ENCODE assay signal across 29 cellular contexts in the genomic region with DNA sequence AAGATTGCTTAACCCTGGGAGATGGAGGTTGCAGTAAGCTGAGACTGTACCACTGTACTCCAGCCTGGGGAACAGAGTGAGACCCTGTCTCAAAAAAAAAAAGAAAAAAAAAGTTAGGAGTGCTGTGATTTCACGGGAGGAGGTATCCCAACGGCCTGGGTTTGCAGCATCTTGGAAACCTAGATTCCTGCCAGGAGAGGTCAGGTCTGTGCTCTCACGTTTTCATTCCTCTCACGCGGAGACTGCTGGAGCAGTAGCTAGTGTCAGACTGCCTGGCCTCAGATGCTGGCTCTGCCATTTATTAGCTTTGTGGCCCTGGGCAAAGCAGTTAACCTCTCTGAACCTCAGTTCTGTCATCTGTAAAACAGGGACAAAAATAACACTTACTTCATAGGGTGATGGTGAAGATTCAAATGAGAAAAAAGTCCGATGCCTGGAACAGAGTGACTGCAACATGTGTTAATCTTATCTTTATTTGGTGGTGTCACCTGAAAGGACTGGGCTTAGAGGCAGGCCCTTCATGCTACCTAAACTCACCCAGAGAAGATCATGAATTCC.
DNase-seq lines count a peak whose midpoint lies in the region; ATAC-seq, FAIRE-seq and TF ChIP-seq lines count a peak whose summit lies in the region.
"Had no signal": no experiment of that assay in that cellular context is flagged by ENCODE, and none has a peak within 500 bp of the region (broad histone marks: within the 10 kb centered on the region; RNA-seq: fewer than 3 reads in every experiment).

No MANE protein-coding gene starts in this region.

- H3K36me3 Mint-ChIP-seq in GM23338 (ENCODE audit: low read depth), result no peaks in the 10 kb centered on the region
- H3K36me3 Mint-ChIP-seq in progenitor cell of endocrine pancreas (ENCODE audit: insufficient read depth), result no peaks in the 10 kb centered on the region
- no peaks in the 10 kb centered on the region for H3K36me3 Mint-ChIP-seq in CD4-positive, alpha-beta T cell (ENCODE audit: low read depth)
- H3K36me3 Mint-ChIP-seq: CD14-positive monocyte; natural killer cell treated with Interleukin-12 subunit alpha and Interleukin-12 subunit beta and Interleukin-15 and Interleukin-18, amount 100 ng/mL, for 72 hours; stimulated activated effector memory CD8-positive, alpha-beta T cell treated with anti-CD3 and anti-CD28 coated beads, Interleukin-12 subunit alpha, Interleukin-12 subunit beta, amount 100 ng/mL, for 72 hours had no signal

- no peaks in the 10 kb centered on the region for H3K36me3 ChIP-seq in GM23338 (ENCODE audit: insufficient read depth)
- H3K36me3 ChIP-seq in OCI-LY7 (ENCODE audit: insufficient read depth, low read length), result no peaks in the 10 kb centered on the region
- no peaks in the 10 kb centered on the region for H3K36me3 ChIP-seq in kidney (ENCODE audit: control insufficient read depth in 1 of 2, insufficient read depth in 2 of 2, low read length in 2 of 2)
- H3K36me3 ChIP-seq: gastrocnemius medialis, lower lobe of right lung, pancreas, right atrium auricular region had no signal

- intact Hi-C loops in OCI-LY7 (cut with micrococcal nuclease; ENCODE audit: unreplicated experiment) (loop anchor here (2.0 kb wide), 1 partner anchor 411 kb away; no protein-coding TSS in a partner anchor), kidney (cut with DNase I) (no loop called here)
- intact Hi-C loops in CD4-positive, alpha-beta T cell (cut with DNase I, micrococcal nuclease), result no loop called here

- H3K79me2 ChIP-seq in GM23338 (replicated peaks; ENCODE audit: insufficient read depth) (no peaks in the 10 kb centered on the region), OCI-LY7 (ENCODE audit: insufficient read depth, low read depth, low read length) (peaks cover 17% of the 10 kb centered on the region; the same call in 1 of the 2 replicates)

- peaks cover 5% of the 10 kb centered on the region; the same call in 1 of the 3 replicates for H3K4me1 Mint-ChIP-seq in GM23338
- peaks cover 10% of the 10 kb centered on the region for H3K4me1 Mint-ChIP-seq in progenitor cell of endocrine pancreas (ENCODE audit: low read depth)
- H3K4me1 Mint-ChIP-seq in CD4-positive, alpha-beta T cell (ENCODE audit: low read depth), result no peaks in the 10 kb centered on the region
- H3K4me1 Mint-ChIP-seq: activated naive CD8-positive, alpha-beta T cell treated with anti-CD3 and anti-CD28 coated beads, Interleukin-2, amount 50 U/mL, for 24 hours; CD14-positive monocyte; central memory CD8-positive, alpha-beta T cell; stimulated activated effector memory CD8-positive, alpha-beta T cell treated with anti-CD3 and anti-CD28 coated beads, Interleukin-12 subunit alpha, Interleukin-12 subunit beta, amount 100 ng/mL, for 72 hours had no signal

- no peak overlapping the region for H3K4me3 Mint-ChIP-seq in GM23338
- no peak overlapping the region for H3K4me3 Mint-ChIP-seq in progenitor cell of endocrine pancreas (ENCODE audit: low read depth)
- H3K4me3 Mint-ChIP-seq in CD4-positive, alpha-beta T cell, result no peak overlapping the region
- H3K4me3 Mint-ChIP-seq: activated naive CD8-positive, alpha-beta T cell treated with anti-CD3 and anti-CD28 coated beads, Interleukin-2, amount 50 U/mL, for 24 hours; activated T-cell treated with anti-CD3 and anti-CD28 coated beads, Interleukin-2, amount 50 U/mL, for 4 hours; CD14-positive monocyte; central memory CD8-positive, alpha-beta T cell; natural killer cell treated with Interleukin-12 subunit alpha and Interleukin-12 subunit beta and Interleukin-15 and Interleukin-18, amount 100 ng/mL, for 72 hours; stimulated activated effector memory CD8-positive, alpha-beta T cell treated with anti-CD3 and anti-CD28 coated beads, Interleukin-12 subunit alpha, Interleukin-12 subunit beta, amount 100 ng/mL, for 72 hours had no signal

- H2AFZ ChIP-seq in GM23338 (peak overlapping the region; percentile 68; the same call in 1 of the 2 replicates), OCI-LY7 (ENCODE audit: low read length) (peak overlapping the region; percentile 78)

- TF ChIP-seq CTCF in GM23338 (conservative IDR thresholded peaks at IDR 0.05; ENCODE audit: low read depth in 2 of 2) (peak; percentile 56 to 70), OCI-LY7 (conservative IDR thresholded peaks at IDR 0.05; ENCODE audit: low read length) (0 out of 2 replicates have a peak, but pooled peaks have one; percentile 32), progenitor cell of endocrine pancreas (IDR thresholded peaks at IDR 0.05; ENCODE audit: unreplicated experiment) (peak; percentile 35), kidney (IDR thresholded peaks at IDR 0.05; ENCODE audit: borderline replicate concordance, extremely low read depth, insufficient read depth) (no peak)
- TF ChIP-seq CTCF in CD4-positive, alpha-beta T cell (IDR thresholded peaks at IDR 0.05), result no peak

- H3K27ac Mint-ChIP-seq in GM23338 (no peak overlapping the region), progenitor cell of endocrine pancreas (no peak overlapping the region)
- H3K27ac Mint-ChIP-seq in CD4-positive, alpha-beta T cell, result no peak overlapping the region
- H3K27ac Mint-ChIP-seq: activated naive CD8-positive, alpha-beta T cell treated with anti-CD3 and anti-CD28 coated beads, Interleukin-2, amount 50 U/mL, for 24 hours; CD14-positive monocyte; natural killer cell treated with Interleukin-12 subunit alpha and Interleukin-12 subunit beta and Interleukin-15 and Interleukin-18, amount 100 ng/mL, for 72 hours; stimulated activated effector memory CD8-positive, alpha-beta T cell treated with anti-CD3 and anti-CD28 coated beads, Interleukin-12 subunit alpha, Interleukin-12 subunit beta, amount 100 ng/mL, for 72 hours had no signal

- H3K27me3 ChIP-seq in GM23338 (ENCODE audit: insufficient read depth), result no peaks in the 10 kb centered on the region
- H3K27me3 ChIP-seq in CD4-positive, alpha-beta T cell (ENCODE audit: control insufficient read depth, insufficient read depth, low read length), result peaks cover 5% of the 10 kb centered on the region
- H3K27me3 ChIP-seq: gastrocnemius medialis, pancreas, right atrium auricular region had no signal

- CTCF ChIA-PET in OCI-LY7 (lab: Charles Lee; ENCODE audit: unreplicated experiment), result interaction anchor here (1.0 kb wide), 1 partner anchor 130 kb away, joined by 3 read pairs; no protein-coding TSS in a partner anchor
- CTCF ChIA-PET in CD4-positive, alpha-beta T cell (lab: Charles Lee), result no interaction called here

- POLR2A ChIA-PET in OCI-LY7 (lab: Charles Lee), result interaction anchor here (1.0 kb wide), 1 partner anchor 10 kb away, joined by 4 read pairs; no protein-coding TSS in a partner anchor
- POLR2A ChIA-PET in CD4-positive, alpha-beta T cell (lab: Charles Lee), result no interaction called here

- H3K9me3 Mint-ChIP-seq in GM23338, result no peaks in the 10 kb centered on the region
- H3K9me3 Mint-ChIP-seq in progenitor cell of endocrine pancreas (ENCODE audit: low read depth), result no peaks in the 10 kb centered on the region
- H3K9me3 Mint-ChIP-seq in CD4-positive, alpha-beta T cell, result no peaks in the 10 kb centered on the region
- H3K9me3 Mint-ChIP-seq: activated naive CD8-positive, alpha-beta T cell treated with anti-CD3 and anti-CD28 coated beads, Interleukin-2, amount 50 U/mL, for 24 hours; activated T-cell treated with anti-CD3 and anti-CD28 coated beads, Interleukin-2, amount 50 U/mL, for 4 hours; central memory CD8-positive, alpha-beta T cell; natural killer cell treated with Interleukin-12 subunit alpha and Interleukin-12 subunit beta and Interleukin-15 and Interleukin-18, amount 100 ng/mL, for 72 hours; stimulated activated effector memory CD8-positive, alpha-beta T cell treated with anti-CD3 and anti-CD28 coated beads, Interleukin-12 subunit alpha, Interleukin-12 subunit beta, amount 100 ng/mL, for 72 hours had no signal

- no peak for FAIRE-seq in kidney (lab: Jason Lieb, UNC)
- FAIRE-seq: endometrium, pancreas had no signal

- ATAC-seq in GM23338, result peak; percentile 97
- no peak for ATAC-seq in CD4-positive, alpha-beta T cell (ENCODE audit: poor library complexity)
- ATAC-seq: activated naive CD8-positive, alpha-beta T cell treated with anti-CD3 and anti-CD28 coated beads, Interleukin-2, amount 50 U/mL, for 24 hours; activated T-cell treated with anti-CD3 and anti-CD28 coated beads, Interleukin-2, amount 50 U/mL, for 4 hours; gastrocnemius medialis; lower lobe of right lung; mucosa of descending colon; natural killer cell treated with Interleukin-12 subunit alpha and Interleukin-12 subunit beta and Interleukin-15 and Interleukin-18, amount 100 ng/mL, for 72 hours; pancreas; stimulated activated effector memory CD8-positive, alpha-beta T cell treated with anti-CD3 and anti-CD28 coated beads, Interleukin-12 subunit alpha, Interleukin-12 subunit beta, amount 100 ng/mL, for 72 hours had no signal

- no peak overlapping the region for H3K4me3 ChIP-seq in GM23338
- H3K4me3 ChIP-seq in OCI-LY7 (ENCODE audit: low read depth, low read length, poor library complexity, severe bottlenecking), result peak overlapping the region; percentile 66
- H3K4me3 ChIP-seq in kidney (ENCODE audit: low read length in 2 of 2), result no peak overlapping the region
- H3K4me3 ChIP-seq: gastrocnemius medialis, lower lobe of right lung, mucosa of descending colon, pancreas, right atrium auricular region had no signal

- H3K9me3 ChIP-seq in OCI-LY7 (ENCODE audit: low read length) (no peaks in the 10 kb centered on the region), kidney (ENCODE audit: control insufficient read depth in 1 of 2, low read length in 2 of 2) (no peaks in the 10 kb centered on the region)
- no peaks in the 10 kb centered on the region for H3K9me3 ChIP-seq in CD4-positive, alpha-beta T cell (ENCODE audit: control insufficient read depth, low read length)
- H3K9me3 ChIP-seq: gastrocnemius medialis, lower lobe of right lung, mucosa of descending colon, pancreas, right atrium auricular region had no signal

- no TSS peak for BruUV-seq in OCI-LY7 (replicated peaks; lab: Mats Ljungman, UMichigan)

- H4K20me1 ChIP-seq in GM23338 (replicated peaks; ENCODE audit: insufficient read depth) (no peaks in the 10 kb centered on the region), OCI-LY7 (ENCODE audit: insufficient read depth, low read length) (no peaks in the 10 kb centered on the region)

- H3K27me3 Mint-ChIP-seq in GM23338 (ENCODE audit: insufficient read depth, low read depth, poor library complexity) (peaks cover 4% of the 10 kb centered on the region), progenitor cell of endocrine pancreas (no peaks in the 10 kb centered on the region)
- H3K27me3 Mint-ChIP-seq in CD4-positive, alpha-beta T cell, result peaks cover 48% of the 10 kb centered on the region

- H3K4me1 ChIP-seq in GM23338 (ENCODE audit: insufficient read depth), result no peaks in the 10 kb centered on the region
- H3K4me1 ChIP-seq in OCI-LY7 (ENCODE audit: insufficient read depth, low read length, poor library complexity, severe bottlenecking), result peaks cover 63% of the 10 kb centered on the region
- no peaks in the 10 kb centered on the region for H3K4me1 ChIP-seq in kidney (ENCODE audit: control insufficient read depth in 1 of 2, insufficient read depth in 1 of 2, low read depth in 1 of 2, low read length in 2 of 2)
- H3K4me1 ChIP-seq: gastrocnemius medialis, lower lobe of right lung, pancreas, right atrium auricular region had no signal

- H3F3A ChIP-seq in GM23338 (replicated peaks; ENCODE audit: low read depth), result no peaks in the 10 kb centered on the region

- H3K9ac ChIP-seq in kidney (ENCODE audit: low read length in 2 of 2), result no peak overlapping the region

- H3K9me2 ChIP-seq in GM23338 (ENCODE audit: insufficient read depth) (no peaks in the 10 kb centered on the region), OCI-LY7 (ENCODE audit: insufficient read depth, low read length) (no peaks in the 10 kb centered on the region)

- DNase-seq in GM23338 (ENCODE audit: low spot score) (peak; percentile 85), OCI-LY7 (ENCODE audit: low spot score) (peak; percentile 53), iPS DF 19.7 (ENCODE audit: low read depth, low spot score) (peak; percentile 50), progenitor cell of endocrine pancreas (ENCODE audit: low spot score, unreplicated experiment) (no peak), RPMI8226 (no peak), kidney (no peak), mesenteric fat pad (ENCODE audit: low spot score) (no peak)
- DNase-seq in CD4-positive, alpha-beta T cell, result no peak
- DNase-seq: activated CD4-positive, alpha-beta T cell treated with anti-CD3 and anti-CD28 coated beads for 48 hours; activated naive CD8-positive, alpha-beta T cell treated with anti-CD3 and anti-CD28 coated beads, Interleukin-2, amount 50 U/mL, for 24 hours; activated T-cell treated with anti-CD3 and anti-CD28 coated beads, Interleukin-2, amount 50 U/mL, for 4 hours; dermis blood vessel endothelial cell; gastrocnemius medialis; kidney glomerular epithelial cell; lower lobe of right lung; mucosa of descending colon; NCI-H1092 treated with DMSO at 0.1 percent for 48 hours; NCI-H1930; NCI-H526 treated with DMSO at 0.1 percent for 48 hours; pancreas; stimulated activated CD4-positive, alpha-beta T cell treated with anti-CD3 and anti-CD28 coated beads, Interleukin-4, amount 100 ng/mL, for 1 hour had no signal

- H3K4me2 ChIP-seq in GM23338, result no peak overlapping the region
- peak overlapping the region; percentile 66 for H3K4me2 ChIP-seq in OCI-LY7 (ENCODE audit: low read length)

- H3K27ac ChIP-seq in GM23338 (ENCODE audit: low read depth) (no peak overlapping the region), OCI-LY7 (ENCODE audit: low read depth, low read length, poor library complexity, severe bottlenecking) (peak overlapping the region; percentile 88), kidney (ENCODE audit: low read depth in 2 of 2, low read length in 2 of 2) (no peak overlapping the region)
- no peak overlapping the region for H3K27ac ChIP-seq in CD4-positive, alpha-beta T cell (ENCODE audit: low read depth, low read length)
- H3K27ac ChIP-seq: gastrocnemius medialis, lower lobe of right lung, pancreas, right atrium auricular region, RWPE1, VCaP had no signal

Comparison
In these comparisons a context has a peak if more than half of its experiments do, and no peak if none do; other contexts are left out.
1. DNase-seq: peak in GM23338 (single experiment), OCI-LY7 (single experiment) and iPS DF 19.7 (single experiment); none in progenitor cell of endocrine pancreas (single experiment), RPMI8226 (single experiment), kidney (single experiment), CD4-positive, alpha-beta T cell (0 of 10) and mesenteric fat pad (single experiment).
2. CTCF ChIP-seq: peak in GM23338 (2 of 2), OCI-LY7 (single experiment) and progenitor cell of endocrine pancreas (single experiment); none in kidney (single experiment) and CD4-positive, alpha-beta T cell (single experiment).